In genomic region chr2:140273396-140273795, GRCh38 we compare ENCODE assay signal across 2 cellular contexts.
TF ChIP-seq lines count a peak whose summit lies in the region.

No MANE protein-coding gene starts in this region.

TF ChIP-seq in HEK293, 187 proteins besides CTCF, POLR2A, EP300 and RAD21:
- TF ChIP-seq PRDM6 (tag by site-specific recombination; IDR thresholded peaks at IDR 0.05) (no peak), ZNF529 (tag by site-specific recombination; IDR thresholded peaks at IDR 0.05; ENCODE audit: insufficient replicate concordance) (no peak), ZSCAN23 (tag by site-specific recombination; IDR thresholded peaks at IDR 0.05) (no peak), ZNF558 (tag by site-specific recombination; IDR thresholded peaks at IDR 0.05) (no peak), REPIN1 (tag by site-specific recombination; IDR thresholded peaks at IDR 0.05; ENCODE audit: low read depth) (no peak), FEZF1 (tag by site-specific recombination; IDR thresholded peaks at IDR 0.05) (0 out of 2 replicates have a peak, but pooled peaks have one; percentile 19)
TF ChIP-seq in HEK293: peak in this region for 1.

TF ChIP-seq in HEK293T, 16 proteins besides CTCF, POLR2A, EP300 and RAD21 (continued from another document):
- peak; percentile 95 for TF ChIP-seq PKNOX1 (IDR thresholded peaks at IDR 0.05)
- TF ChIP-seq NFRKB (IDR thresholded peaks at IDR 0.05): no peak
- peak; percentile 91 for TF ChIP-seq ARNT (IDR thresholded peaks at IDR 0.05)
- TF ChIP-seq BHLHE40 (IDR thresholded peaks at IDR 0.05; ENCODE audit: borderline replicate concordance): no peak
- TF ChIP-seq HDGF (IDR thresholded peaks at IDR 0.05; ENCODE audit: borderline replicate concordance): no peak
- peak; percentile 20; the same call in 1 of the 2 replicates for TF ChIP-seq LEF1 (IDR thresholded peaks at IDR 0.05; ENCODE audit: borderline replicate concordance)
- no peak for TF ChIP-seq FOXA1 (IDR thresholded peaks at IDR 0.05)
- TF ChIP-seq FOXM1 (IDR thresholded peaks at IDR 0.05; ENCODE audit: borderline replicate concordance): no peak
- TF ChIP-seq CTBP1 (IDR thresholded peaks at IDR 0.05; ENCODE audit: borderline replicate concordance): peak; percentile 78; the same call in 1 of the 2 replicates
- peak; percentile 61; the same call in 1 of the 2 replicates for TF ChIP-seq FOXK2 (IDR thresholded peaks at IDR 0.05)
- no peak for TF ChIP-seq SP1 (IDR thresholded peaks at IDR 0.05)
